Comparison of ENCODE assay signal across 15 cellular contexts in the genomic region with DNA sequence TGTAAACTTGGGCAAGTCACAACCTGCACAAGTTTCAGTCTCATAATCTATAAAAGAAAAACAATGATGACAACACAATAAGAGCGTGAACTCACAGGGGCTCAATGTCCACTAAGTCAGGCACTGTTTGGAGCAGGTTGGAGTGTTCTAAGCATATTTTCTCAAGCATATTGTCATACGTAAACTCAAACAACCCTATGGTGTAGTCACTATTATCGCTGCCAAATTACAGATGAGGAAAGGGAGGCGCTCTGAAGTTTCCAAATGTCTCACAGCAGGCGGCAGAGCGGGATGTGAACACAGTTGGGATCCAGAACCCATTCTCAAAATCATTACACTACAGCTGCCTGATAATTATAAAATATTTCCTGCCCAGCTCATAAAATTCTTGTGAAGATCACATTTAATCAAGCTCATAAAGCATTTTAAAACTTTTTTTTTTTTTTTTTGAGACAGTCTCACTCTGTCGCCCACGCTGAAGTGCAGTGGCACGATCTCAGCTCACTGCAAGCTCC.
DNase-seq lines count a peak whose midpoint lies in the region; ATAC-seq, FAIRE-seq and TF ChIP-seq lines count a peak whose summit lies in the region.
"Had no signal": no experiment of that assay in that cellular context is flagged by ENCODE, and none has a peak within 500 bp of the region (broad histone marks: within the 10 kb centered on the region; RNA-seq: fewer than 3 reads in every experiment).

No MANE protein-coding gene starts in this region.

- dilution Hi-C loops in keratinocyte (cut with MboI; ENCODE audit: extremely low pct_ligation_motif_present, low sequenced_read_pairs): loop anchor here (25.0 kb wide), 1 partner anchor 215 kb away; no protein-coding TSS in a partner anchor

- no peak for DNase-seq in left ventricle myocardium superior
- no peak for DNase-seq in cardiac septum (ENCODE audit: low spot score)
- DNase-seq in WTC11 (ENCODE audit: low spot score): no peak
- DNase-seq in keratinocyte (ENCODE audit: low read depth, low spot score): no peak
- no peak for DNase-seq in SHP77 treated with DMSO at 0.1 percent for 48 hours (lab: John Stamatoyannopoulos, UW)
- DNase-seq in HT-29 (ENCODE audit: low spot score): no peak
- no peak for DNase-seq in iPS-NIHi11 (ENCODE audit: low spot score)
- DNase-seq in activated naive CD4-positive, alpha-beta T cell treated with Interleukin-2 at 50 U/mL for 16 hours: no peak
- DNase-seq: activated CD4-positive, alpha-beta memory T cell treated with anti-CD3 and anti-CD28 coated beads, Interleukin-2, amount 10 ng/mL, durations not matched to agents 7 days and 5 days; caudate nucleus; MM.1S; T1000; trophoblast cell had no signal

- H3K4me1 ChIP-seq in keratinocyte (ENCODE audit: control insufficient read depth, extremely low read depth, insufficient read depth, low read length): peaks cover 16% of the 10 kb centered on the region

- CTCF ChIA-PET in WTC11 (lab: Charles Lee): interaction anchor here (0.6 to 0.7 kb wide), 3 partner anchors 11 to 440 kb away, joined by 3 to 4 read pairs (median 3); no protein-coding TSS in a partner anchor

- H3K36me3 ChIP-seq in keratinocyte (ENCODE audit: control insufficient read depth in 2 of 2, extremely low read depth in 1 of 2, insufficient read depth in 2 of 2, low read length in 2 of 2): no peaks in the 10 kb centered on the region

- H3K27ac Mint-ChIP-seq in WTC11: peak overlapping the region; percentile 37; the same call in 1 of the 2 replicates
- H3K27ac Mint-ChIP-seq: activated CD4-positive, alpha-beta memory T cell treated with anti-CD3 and anti-CD28 coated beads, Interleukin-2, amount 10 ng/mL, durations not matched to agents 7 days and 5 days had no signal

- ATAC-seq in left ventricle myocardium superior: peak; percentile 46
- no peak for ATAC-seq in WTC11
- ATAC-seq: Panc1 had no signal

- no peaks in the 10 kb centered on the region for H3K36me3 Mint-ChIP-seq in WTC11

- no peaks in the 10 kb centered on the region for H3K9me1 ChIP-seq in keratinocyte (ENCODE audit: control insufficient read depth, extremely low read depth, insufficient read depth, low read length)

- H3K27me3 ChIP-seq in keratinocyte (ENCODE audit: control insufficient read depth, extremely low read depth, insufficient read depth, low read length): no peaks in the 10 kb centered on the region

- POLR2A ChIA-PET in WTC11 (lab: Charles Lee): no interaction called here

- H2AFZ ChIP-seq in keratinocyte (ENCODE audit: control insufficient read depth, low read length): no peak overlapping the region
- H2AFZ ChIP-seq: parathyroid adenoma had no signal

- H3K4me2 ChIP-seq in keratinocyte (ENCODE audit: control insufficient read depth, extremely low read depth, insufficient read depth, low read depth, low read length): no peak overlapping the region

- peak; percentile 72 for FAIRE-seq in keratinocyte (lab: Jason Lieb, UNC)

- no peaks in the 10 kb centered on the region; the same call in 1 of the 2 replicates for H3K27me3 Mint-ChIP-seq in WTC11 (ENCODE audit: low read depth)
- H3K27me3 Mint-ChIP-seq: activated CD4-positive, alpha-beta memory T cell treated with anti-CD3 and anti-CD28 coated beads, Interleukin-2, amount 10 ng/mL, durations not matched to agents 7 days and 5 days had no signal

- intact Hi-C loops in left ventricle myocardium superior (cut with micrococcal nuclease) (no loop called here), cardiac septum (cut with DNase I) (no loop called here)

- H3K4me1 Mint-ChIP-seq in WTC11: peaks cover 34% of the 10 kb centered on the region

- H3K9me3 ChIP-seq in keratinocyte (ENCODE audit: control insufficient read depth, low read depth, low read length): no peaks in the 10 kb centered on the region

- H4K20me1 ChIP-seq in keratinocyte (ENCODE audit: control insufficient read depth, extremely low read depth, insufficient read depth, low read length): no peaks in the 10 kb centered on the region

- no peak overlapping the region for H3K4me3 ChIP-seq in keratinocyte (ENCODE audit: control insufficient read depth in 2 of 3, extremely low read depth in 1 of 3, insufficient read depth in 2 of 3, low read depth in 1 of 3, low read length in 3 of 3)

- peaks cover 15% of the 10 kb centered on the region for H3K79me2 ChIP-seq in keratinocyte (ENCODE audit: control insufficient read depth, insufficient read depth, low read length)

- TF ChIP-seq CTCF in WTC11 (IDR thresholded peaks at IDR 0.05): no peak
- TF ChIP-seq CTCF in keratinocyte (optimal IDR thresholded peaks at IDR 0.05 in 1 of 3, IDR thresholded peaks at IDR 0.05 in 1 of 3, conservative IDR thresholded peaks at IDR 0.05 in 1 of 3; ENCODE audit: extremely low read depth in 1 of 3, insufficient read depth in 2 of 3, low read length in 3 of 3): no peak

- H3K27ac ChIP-seq in keratinocyte (ENCODE audit: control insufficient read depth, insufficient read depth, low read length): peak overlapping the region; percentile 13
- H3K27ac ChIP-seq: parathyroid adenoma had no signal

- no peak overlapping the region for H3K4me3 Mint-ChIP-seq in WTC11
- H3K4me3 Mint-ChIP-seq: activated CD4-positive, alpha-beta memory T cell treated with anti-CD3 and anti-CD28 coated beads, Interleukin-2, amount 10 ng/mL, durations not matched to agents 7 days and 5 days had no signal

- H3K9ac ChIP-seq in keratinocyte (ENCODE audit: control insufficient read depth, extremely low read depth, insufficient read depth, low read length): no peak overlapping the region
- H3K9ac ChIP-seq: parathyroid adenoma had no signal

- no peaks in the 10 kb centered on the region for H3K9me3 Mint-ChIP-seq in WTC11
- H3K9me3 Mint-ChIP-seq: activated CD4-positive, alpha-beta memory T cell treated with anti-CD3 and anti-CD28 coated beads, Interleukin-2, amount 10 ng/mL, durations not matched to agents 7 days and 5 days had no signal

TF ChIP-seq in WTC11, 78 proteins besides CTCF, POLR2A, EP300 and RAD21 (continues in another document):
- no peak for TF ChIP-seq SOX15 (CRISPR knock-in tag; IDR thresholded peaks at IDR 0.05)
- no peak for TF ChIP-seq SMAD3 (CRISPR knock-in tag; IDR thresholded peaks at IDR 0.05; ENCODE audit: borderline replicate concordance)
- TF ChIP-seq, protein P1, sequence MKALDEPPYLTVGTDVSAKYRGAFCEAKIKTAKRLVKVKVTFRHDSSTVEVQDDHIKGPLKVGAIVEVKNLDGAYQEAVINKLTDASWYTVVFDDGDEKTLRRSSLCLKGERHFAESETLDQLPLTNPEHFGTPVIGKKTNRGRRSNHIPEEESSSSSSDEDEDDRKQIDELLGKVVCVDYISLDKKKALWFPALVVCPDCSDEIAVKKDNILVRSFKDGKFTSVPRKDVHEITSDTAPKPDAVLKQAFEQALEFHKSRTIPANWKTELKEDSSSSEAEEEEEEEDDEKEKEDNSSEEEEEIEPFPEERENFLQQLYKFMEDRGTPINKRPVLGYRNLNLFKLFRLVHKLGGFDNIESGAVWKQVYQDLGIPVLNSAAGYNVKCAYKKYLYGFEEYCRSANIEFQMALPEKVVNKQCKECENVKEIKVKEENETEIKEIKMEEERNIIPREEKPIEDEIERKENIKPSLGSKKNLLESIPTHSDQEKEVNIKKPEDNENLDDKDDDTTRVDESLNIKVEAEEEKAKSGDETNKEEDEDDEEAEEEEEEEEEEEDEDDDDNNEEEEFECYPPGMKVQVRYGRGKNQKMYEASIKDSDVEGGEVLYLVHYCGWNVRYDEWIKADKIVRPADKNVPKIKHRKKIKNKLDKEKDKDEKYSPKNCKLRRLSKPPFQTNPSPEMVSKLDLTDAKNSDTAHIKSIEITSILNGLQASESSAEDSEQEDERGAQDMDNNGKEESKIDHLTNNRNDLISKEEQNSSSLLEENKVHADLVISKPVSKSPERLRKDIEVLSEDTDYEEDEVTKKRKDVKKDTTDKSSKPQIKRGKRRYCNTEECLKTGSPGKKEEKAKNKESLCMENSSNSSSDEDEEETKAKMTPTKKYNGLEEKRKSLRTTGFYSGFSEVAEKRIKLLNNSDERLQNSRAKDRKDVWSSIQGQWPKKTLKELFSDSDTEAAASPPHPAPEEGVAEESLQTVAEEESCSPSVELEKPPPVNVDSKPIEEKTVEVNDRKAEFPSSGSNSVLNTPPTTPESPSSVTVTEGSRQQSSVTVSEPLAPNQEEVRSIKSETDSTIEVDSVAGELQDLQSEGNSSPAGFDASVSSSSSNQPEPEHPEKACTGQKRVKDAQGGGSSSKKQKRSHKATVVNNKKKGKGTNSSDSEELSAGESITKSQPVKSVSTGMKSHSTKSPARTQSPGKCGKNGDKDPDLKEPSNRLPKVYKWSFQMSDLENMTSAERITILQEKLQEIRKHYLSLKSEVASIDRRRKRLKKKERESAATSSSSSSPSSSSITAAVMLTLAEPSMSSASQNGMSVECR (CRISPR knock-in tag; IDR thresholded peaks at IDR 0.05; ENCODE audit: borderline replicate concordance): no peak
- no peak for TF ChIP-seq NR1H2 (CRISPR knock-in tag; IDR thresholded peaks at IDR 0.05)
- TF ChIP-seq GABPB1 (CRISPR knock-in tag; IDR thresholded peaks at IDR 0.05): no peak
- no peak for TF ChIP-seq FOXJ3 (CRISPR knock-in tag; IDR thresholded peaks at IDR 0.05; ENCODE audit: borderline replicate concordance)
- TF ChIP-seq NR2C2 (CRISPR knock-in tag; IDR thresholded peaks at IDR 0.05): no peak
- TF ChIP-seq PRRX2 (CRISPR knock-in tag; IDR thresholded peaks at IDR 0.05): no peak
